In genomic region chr20:49983123-49983847, GRCh38 we compare ENCODE assay signal across 8 cellular contexts. TPM values are rescaled to one million over a fixed set of nuclear protein-coding genes. Genes with fewer than 3 reads are reported as not detected.
DNase-seq lines count a peak whose midpoint lies in the region; ATAC-seq and TF ChIP-seq lines count a peak whose summit lies in the region.

No MANE protein-coding gene starts in this region.

- ATAC-seq in CD4-positive, CD25-positive, alpha-beta regulatory T cell (ENCODE audit: low read depth in 2 of 2) = peak in 1 of 2 donors; percentile 2
- ATAC-seq in GM18517 (IDR thresholded peaks at IDR 0.05; ENCODE audit: unreplicated experiment) = no peak

- peaks cover 0 to 35% (median 10%) of the 10 kb centered on the region in 4 donors for H3K4me1 Mint-ChIP-seq in CD4-positive, CD25-positive, alpha-beta regulatory T cell
- peaks cover 59% of the 10 kb centered on the region for H3K4me1 Mint-ChIP-seq in neural crest cell

- no peak overlapping the region for H2AFZ ChIP-seq in Karpas-422 (ENCODE audit: low read length)

- no peaks in the 10 kb centered on the region for H3K36me3 ChIP-seq in CD4-positive, CD25-positive, alpha-beta regulatory T cell (ENCODE audit: control insufficient read depth, insufficient read depth, low read length)
- H3K36me3 ChIP-seq in Karpas-422 (ENCODE audit: insufficient read depth, low read length) (no peaks in the 10 kb centered on the region), ectodermal cell (ENCODE audit: control insufficient read depth, insufficient read depth, low read length) (no peaks in the 10 kb centered on the region)

- peaks cover 23% of the 10 kb centered on the region for H3K27me3 Mint-ChIP-seq in CD4-positive, CD25-positive, alpha-beta regulatory T cell
- H3K27me3 Mint-ChIP-seq in neural crest cell (ENCODE audit: low read depth) = peaks cover 32% of the 10 kb centered on the region

- POLR2A ChIA-PET in GM10248 (lab: Yijun Ruan, JAX) = interaction anchor here (1.7 kb wide), 1 partner anchor 16 kb away, joined by 5 read pairs; no protein-coding TSS in a partner anchor

- peak overlapping the region; percentile 51 to 83 (median 81) for H3K27ac Mint-ChIP-seq in CD4-positive, CD25-positive, alpha-beta regulatory T cell
- peak overlapping the region; percentile 75 for H3K27ac Mint-ChIP-seq in neural crest cell (ENCODE audit: unreplicated experiment)

- no peak overlapping the region for H3K27ac ChIP-seq in CD4-positive, CD25-positive, alpha-beta regulatory T cell (ENCODE audit: insufficient read depth, low read length, poor library complexity, severe bottlenecking)
- H3K27ac ChIP-seq in Karpas-422 (ENCODE audit: low read length) (no peak overlapping the region), ectodermal cell (ENCODE audit: insufficient read depth, low read depth, low read length, poor library complexity, severe bottlenecking) (no peak overlapping the region)

- H3K4me3 ChIP-seq in CD4-positive, CD25-positive, alpha-beta regulatory T cell (ENCODE audit: low read depth, low read length) = no peak overlapping the region
- H3K4me3 ChIP-seq in Karpas-422 (ENCODE audit: low read length) (no peak overlapping the region), ectodermal cell (ENCODE audit: insufficient read depth, low read depth, low read length) (peak overlapping the region; percentile 34)

- no peaks in the 10 kb centered on the region for H3K79me2 ChIP-seq in Karpas-422 (ENCODE audit: low read length)

- no peaks in the 10 kb centered on the region for H3K9me3 ChIP-seq in CD4-positive, CD25-positive, alpha-beta regulatory T cell (ENCODE audit: control insufficient read depth in 2 of 2, low read length in 2 of 2)
- H3K9me3 ChIP-seq in Karpas-422 (ENCODE audit: low read length) (no peaks in the 10 kb centered on the region), ectodermal cell (ENCODE audit: control insufficient read depth, low read length) (no peaks in the 10 kb centered on the region)

- DNase-seq in CD4-positive, CD25-positive, alpha-beta regulatory T cell = no peak
- DNase-seq in Karpas-422 (peak; percentile 20), neural crest cell (ENCODE audit: low read depth, low spot score) (no peak), islet precursor cell (no peak), DMS 273 (lab: John Stamatoyannopoulos, UW; ENCODE audit: unreplicated experiment) (no peak), GM10248 (ENCODE audit: extremely low spot score) (no peak)

- H3K9ac ChIP-seq in Karpas-422 (ENCODE audit: low read length) = 0 out of 2 replicates have a peak overlapping the region, but pooled peaks have one; percentile 35

- no peaks in the 10 kb centered on the region for H3K36me3 Mint-ChIP-seq in CD4-positive, CD25-positive, alpha-beta regulatory T cell
- no peaks in the 10 kb centered on the region for H3K36me3 Mint-ChIP-seq in neural crest cell (ENCODE audit: low read depth)

- peaks cover 24% of the 10 kb centered on the region for H3K4me1 ChIP-seq in CD4-positive, CD25-positive, alpha-beta regulatory T cell (ENCODE audit: control insufficient read depth, insufficient read depth, low read length, poor library complexity, severe bottlenecking)
- peaks cover 17% of the 10 kb centered on the region for H3K4me1 ChIP-seq in Karpas-422 (ENCODE audit: low read length)
- H3K4me1 ChIP-seq in ectodermal cell (ENCODE audit: control insufficient read depth, insufficient read depth, low read length) = peaks cover 51% of the 10 kb centered on the region

- peak overlapping the region in 3 of 4 donors; percentile 70 to 75 (median 71) for H3K4me3 Mint-ChIP-seq in CD4-positive, CD25-positive, alpha-beta regulatory T cell
- peak overlapping the region; percentile 93 for H3K4me3 Mint-ChIP-seq in neural crest cell

- no peaks in the 10 kb centered on the region for H3K27me3 ChIP-seq in CD4-positive, CD25-positive, alpha-beta regulatory T cell (ENCODE audit: control insufficient read depth, insufficient read depth, low read length)
- H3K27me3 ChIP-seq in Karpas-422 (ENCODE audit: low read length) (no peaks in the 10 kb centered on the region), ectodermal cell (ENCODE audit: control insufficient read depth, insufficient read depth, low read length, poor library complexity, severe bottlenecking) (peaks cover 34% of the 10 kb centered on the region)

- H3K9me2 ChIP-seq in Karpas-422 (replicated peaks; ENCODE audit: insufficient read depth, low read length) = no peaks in the 10 kb centered on the region

- peak overlapping the region; percentile 42 for H3K4me2 ChIP-seq in Karpas-422 (ENCODE audit: low read depth, low read length, poor library complexity, severe bottlenecking)

- CTCF ChIA-PET in GM10248 (lab: Yijun Ruan, JAX) = interaction anchor here (1.6 to 10.6 kb wide), 2 partner anchors 88 to 110 kb away, joined by 5 to 331 read pairs; no protein-coding TSS in a partner anchor

- peaks cover 7% of the 10 kb centered on the region; the same call in 1 of the 2 replicates for H4K20me1 ChIP-seq in Karpas-422 (ENCODE audit: insufficient read depth, low read depth, low read length)

- 26 to 27% methylated on average over 24 of the region's 24 CpGs for WGBS in ectodermal cell, 2 experiments

- TF ChIP-seq CTCF in neural crest cell (conservative IDR thresholded peaks at IDR 0.05) (no peak), GM10248 (IDR thresholded peaks at IDR 0.05; ENCODE audit: control extremely low read depth, extremely low read depth, low read depth, missing control alignments) (no peak)

- H3K9me3 Mint-ChIP-seq in CD4-positive, CD25-positive, alpha-beta regulatory T cell = no peaks in the 10 kb centered on the region
- H3K9me3 Mint-ChIP-seq in neural crest cell = no peaks in the 10 kb centered on the region

RNA-seq across cellular contexts. Expression of gene SNAI1, which starts 0.5 kb away (rescaled TPM):
- 1.4 TPM for total RNA-seq in CD4-positive, CD25-positive, alpha-beta regulatory T cell
- under 1 TPM in 1 of 4 donors, not detected in 3; 0.34 TPM for polyA plus RNA-seq in CD4-positive, CD25-positive, alpha-beta regulatory T cell
- 0.22 TPM in 1 of 2 replicates, not detected in the other for total RNA-seq in Karpas-422 (2014; rRNA removed; shearing (Covaris generic); ENCODE audit: low replicate concordance)
- polyA plus RNA-seq in ectodermal cell (2013, experiment 1 of 4) = 5.0 TPM
- polyA plus RNA-seq in ectodermal cell (2013, experiment 2 of 4) = 5.3 TPM
- polyA plus RNA-seq in ectodermal cell (2013, experiment 3 of 4) = 4.6 TPM
- polyA plus RNA-seq in ectodermal cell (2013, experiment 4 of 4) = 5.8 TPM
- 12.5 and 12.9 TPM in 2 replicates for total RNA-seq in neural crest cell

RNA-seq across cellular contexts. Expression of gene RNF114, which starts 47.1 kb away (rescaled TPM):
- 132 TPM for total RNA-seq in CD4-positive, CD25-positive, alpha-beta regulatory T cell
- 100 to 1,000 TPM; 134 to 147 (median 146) TPM for polyA plus RNA-seq in CD4-positive, CD25-positive, alpha-beta regulatory T cell
- total RNA-seq in Karpas-422 (2014; rRNA removed; shearing (Covaris generic); ENCODE audit: low replicate concordance) = 34.2 and 38.1 TPM in 2 replicates
- 67.6 TPM for polyA plus RNA-seq in ectodermal cell (2013, experiment 1 of 4)
- 63.7 TPM for polyA plus RNA-seq in ectodermal cell (2013, experiment 2 of 4)
- polyA plus RNA-seq in ectodermal cell (2013, experiment 3 of 4) = 70.0 TPM
- 88.4 TPM for polyA plus RNA-seq in ectodermal cell (2013, experiment 4 of 4)
- total RNA-seq in neural crest cell = 53.0 and 59.0 TPM in 2 replicates
